Comparison of ENCODE assay signal across 8 cellular contexts in the genomic region with DNA sequence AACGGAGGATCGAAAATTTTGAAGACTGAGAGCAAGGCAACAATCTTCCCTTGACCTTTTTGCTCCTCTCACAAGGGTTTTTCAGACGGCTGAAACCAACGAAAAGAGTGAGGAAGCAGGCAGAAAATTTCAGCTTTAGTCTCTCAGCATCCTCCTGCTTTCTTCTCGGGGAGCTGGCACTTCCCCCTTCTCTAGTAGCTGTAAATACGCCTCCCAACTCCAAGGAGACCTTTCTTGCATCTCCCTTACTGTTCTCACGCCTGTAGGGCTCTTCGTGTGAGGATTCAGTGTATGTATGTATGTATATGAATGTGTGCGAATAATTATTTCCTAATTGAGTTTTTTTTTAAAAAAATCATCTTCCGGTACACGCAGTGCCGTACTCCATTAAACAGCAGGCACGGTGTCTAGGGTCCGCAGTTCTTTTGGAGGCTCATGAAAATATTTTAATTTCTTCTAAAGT.
DNase-seq lines count a peak whose midpoint lies in the region; ATAC-seq and TF ChIP-seq lines count a peak whose summit lies in the region.

No MANE protein-coding gene starts in this region.

- POLR2A ChIA-PET in PC-9 (lab: Charles Lee; ENCODE audit: unreplicated experiment) = interaction anchor here (0.5 to 1.4 kb wide), 6 partner anchors 12 to 1006 kb away, joined by 3 to 17 read pairs (median 4); a partner anchor contains a TSS

- H3K27ac ChIP-seq in PC-9 = peak overlapping the region; percentile 78

- H3K27me3 Mint-ChIP-seq in stimulated activated naive CD8-positive, alpha-beta T cell treated with anti-CD3 and anti-CD28 coated beads, Interleukin-15, Interleukin-2, amounts not matched to agents 100 ng/mL and 50 ng/mL, for 24 hours = no peaks in the 10 kb centered on the region

- peaks cover 15% of the 10 kb centered on the region; the same call in 1 of the 2 replicates for H3F3A ChIP-seq in PC-9 (ENCODE audit: insufficient read depth, low read depth)

- H3K27me3 ChIP-seq in PC-9 (ENCODE audit: insufficient read depth, low read depth) = no peaks in the 10 kb centered on the region

- intact Hi-C loops in PC-9 (cut with micrococcal nuclease; ENCODE audit: unreplicated experiment) = loop anchor here (2.0 kb wide), 1 partner anchor 14 kb away; a partner anchor contains a TSS

- TF ChIP-seq CTCF in PC-9 (conservative IDR thresholded peaks at IDR 0.05) (no peak), cardiac fibroblast (IDR thresholded peaks at IDR 0.05; ENCODE audit: low read depth, low read length) (no peak)

- H3K4me1 ChIP-seq in PC-9 (replicated peaks; ENCODE audit: insufficient read depth) = peaks cover 30% of the 10 kb centered on the region

- H3K4me3 Mint-ChIP-seq in stimulated activated naive CD8-positive, alpha-beta T cell treated with anti-CD3 and anti-CD28 coated beads, Interleukin-15, Interleukin-2, amounts not matched to agents 100 ng/mL and 50 ng/mL, for 24 hours = peak overlapping the region; percentile 96

- peak; percentile 23 for ATAC-seq in HG02973 (IDR thresholded peaks at IDR 0.05; ENCODE audit: unreplicated experiment)

- H3K4me2 ChIP-seq in PC-9 = peak overlapping the region; percentile 81

- BruUV-seq in PC-9 (replicated peaks; lab: Mats Ljungman, UMichigan) = no TSS peak

- peak overlapping the region; percentile 89 for H2AFZ ChIP-seq in PC-9

- H3K4me1 Mint-ChIP-seq in stimulated activated naive CD8-positive, alpha-beta T cell treated with anti-CD3 and anti-CD28 coated beads, Interleukin-15, Interleukin-2, amounts not matched to agents 100 ng/mL and 50 ng/mL, for 24 hours (ENCODE audit: low read depth) = peaks cover 55% of the 10 kb centered on the region

- H3K9me3 Mint-ChIP-seq in stimulated activated naive CD8-positive, alpha-beta T cell treated with anti-CD3 and anti-CD28 coated beads, Interleukin-15, Interleukin-2, amounts not matched to agents 100 ng/mL and 50 ng/mL, for 24 hours = no peaks in the 10 kb centered on the region

- no peaks in the 10 kb centered on the region for H4K20me1 ChIP-seq in PC-9 (ENCODE audit: insufficient read depth)

- CTCF ChIA-PET in PC-9 (lab: Charles Lee) = no interaction called here

- no peaks in the 10 kb centered on the region for H3K36me3 Mint-ChIP-seq in stimulated activated naive CD8-positive, alpha-beta T cell treated with anti-CD3 and anti-CD28 coated beads, Interleukin-15, Interleukin-2, amounts not matched to agents 100 ng/mL and 50 ng/mL, for 24 hours (ENCODE audit: low read depth)

- no peaks in the 10 kb centered on the region for H3K9me3 ChIP-seq in PC-9 (ENCODE audit: insufficient read depth, low read depth)

- H3K9me2 ChIP-seq in PC-9 (ENCODE audit: insufficient read depth) = no peaks in the 10 kb centered on the region

- peak; percentile 31 for DNase-seq in activated CD4-positive, alpha-beta T cell treated with anti-CD3 and anti-CD28 coated beads for 48 hours
- DNase-seq in activated CD4-positive, alpha-beta T cell treated with anti-CD3 and anti-CD28 coated beads for 1 hour = no peak
- DNase-seq in PC-9 (no peak), cardiac fibroblast (ENCODE audit: low read depth in 2 of 2) (peak; percentile 57 to 59), kidney tubule cell (ENCODE audit: low spot score) (peak; percentile 37), islet precursor cell (no peak)

- H3K79me2 ChIP-seq in PC-9 (ENCODE audit: low read depth) = peaks cover 18% of the 10 kb centered on the region

- H3K4me3 ChIP-seq in PC-9 (peak overlapping the region; percentile 74), cardiac fibroblast (replicated peaks in 1 of 2; ENCODE audit: low read depth in 2 of 2, low read length in 2 of 2) (peak overlapping the region; percentile 57 to 62)

- peak overlapping the region; percentile 98 for H3K27ac Mint-ChIP-seq in stimulated activated naive CD8-positive, alpha-beta T cell treated with anti-CD3 and anti-CD28 coated beads, Interleukin-15, Interleukin-2, amounts not matched to agents 100 ng/mL and 50 ng/mL, for 24 hours

- no peaks in the 10 kb centered on the region for H3K36me3 ChIP-seq in PC-9 (ENCODE audit: low read depth)

Comparison
In these comparisons a context has a peak if more than half of its experiments do, and no peak if none do; other contexts are left out.
1. DNase-seq: peak in activated CD4-positive, alpha-beta T cell treated with anti-CD3 and anti-CD28 coated beads for 48 hours (single experiment), cardiac fibroblast (2 of 2) and kidney tubule cell (single experiment); none in activated CD4-positive, alpha-beta T cell treated with anti-CD3 and anti-CD28 coated beads for 1 hour (single experiment), PC-9 (0 of 2) and islet precursor cell (single experiment).